1 cellular context compared by ENCODE assay signal in genomic region chr2:27890146-27891062, GRCh38.
TF ChIP-seq lines count a peak whose summit lies in the region.

Gene BABAM2, plus strand, starts transcription at chr2:27890729. Its CDS starts 3,828 bp downstream, at chr2:27894557.
Gene RBKS, minus strand, starts transcription at chr2:27890387. Its CDS starts 42 bp downstream, at chr2:27890345.

TF ChIP-seq in H1, 55 proteins besides CTCF, POLR2A, EP300 and RAD21 (continued from another document):
- TF ChIP-seq E2F6 (IDR thresholded peaks at IDR 0.05) (no peak), SP2 (IDR thresholded peaks at IDR 0.05; ENCODE audit: low read length) (no peak), RBBP5 (IDR thresholded peaks at IDR 0.05; ENCODE audit: borderline replicate concordance, low read depth, low read length) (no peak; the same call in 1 of the 2 replicates), SRF (IDR thresholded peaks at IDR 0.05; ENCODE audit: low read depth, low read length) (no peak), TEAD4 (IDR thresholded peaks at IDR 0.05; ENCODE audit: low read depth, low read length) (no peak), EGR1 (IDR thresholded peaks at IDR 0.05; ENCODE audit: borderline replicate concordance, low read depth, low read length) (peak; percentile 98), SP4 (IDR thresholded peaks at IDR 0.05; ENCODE audit: low read length) (peak; percentile 99), FOSL1 (IDR thresholded peaks at IDR 0.05; ENCODE audit: insufficient read depth, low read depth, low read length) (no peak), CHD1 (IDR thresholded peaks at IDR 0.05; ENCODE audit: low read depth, low read length) (no peak), ATF2 (IDR thresholded peaks at IDR 0.05; ENCODE audit: low read length) (peak; percentile 43; the same call in 1 of the 2 replicates), RXRA (IDR thresholded peaks at IDR 0.05; ENCODE audit: insufficient read depth, low read depth, low read length) (peak; percentile 99), POU5F1 (IDR thresholded peaks at IDR 0.05; ENCODE audit: low read depth, low read length) (no peak), CHD2 (IDR thresholded peaks at IDR 0.05; ENCODE audit: low read length) (peak; percentile 60), CEBPB (IDR thresholded peaks at IDR 0.05; ENCODE audit: low read depth, low read length) (no peak), ATF3 (IDR thresholded peaks at IDR 0.05; ENCODE audit: insufficient read depth, low read depth, low read length) (no peak), TBP (IDR thresholded peaks at IDR 0.05; ENCODE audit: low read depth, low read length) (peak; percentile 12), SIX5 (IDR thresholded peaks at IDR 0.05; ENCODE audit: low read depth, low read length) (no peak), GTF2F1 (IDR thresholded peaks at IDR 0.05; ENCODE audit: borderline replicate concordance, low read depth, low read length) (no peak), TAF7 (optimal IDR thresholded peaks at IDR 0.05; ENCODE audit: borderline replicate concordance, low read depth, low read length) (peak; percentile 62), ASH2L (IDR thresholded peaks at IDR 0.05; ENCODE audit: low read length) (peak; percentile 78), SUZ12 (IDR thresholded peaks at IDR 0.05; ENCODE audit: low read length) (no peak), BCL11A (IDR thresholded peaks at IDR 0.05; ENCODE audit: low read depth in 2 of 2, low read length in 2 of 2) (no peak), NANOG (IDR thresholded peaks at IDR 0.05; ENCODE audit: insufficient read depth, low read depth, low read length, poor library complexity, severe bottlenecking) (no peak), TAF1 (IDR thresholded peaks at IDR 0.05; ENCODE audit: low read depth, low read length) (peak; percentile 72), YY1 (IDR thresholded peaks at IDR 0.05; ENCODE audit: low read depth, low read length) (peak; percentile 68; the same call in 1 of the 2 replicates), CBX5 (IDR thresholded peaks at IDR 0.05; ENCODE audit: low read depth, low read length) (no peak), JUN (IDR thresholded peaks at IDR 0.05; ENCODE audit: low read depth, low read length) (no peak), USF2 (IDR thresholded peaks at IDR 0.05; ENCODE audit: low read length) (no peak), BRCA1 (IDR thresholded peaks at IDR 0.05; ENCODE audit: low read depth, low read length) (no peak), MAX (IDR thresholded peaks at IDR 0.05) (peak; percentile 27), HDAC6 (IDR thresholded peaks at IDR 0.05; ENCODE audit: low read depth, low read length) (no peak), HDAC2 (IDR thresholded peaks at IDR 0.05; ENCODE audit: borderline replicate concordance in 1 of 2, low read depth in 2 of 2, low read length in 2 of 2) (peak; percentile 5 to 68; a peak in 2 of 4 replicates), KDM1A (IDR thresholded peaks at IDR 0.05; ENCODE audit: borderline replicate concordance, low read length) (no peak), SIRT6 (IDR thresholded peaks at IDR 0.05; ENCODE audit: low read length) (no peak), SAP30 (IDR thresholded peaks at IDR 0.05; ENCODE audit: insufficient read depth, insufficient replicate concordance, low read length) (peak; percentile 99), BACH1 (IDR thresholded peaks at IDR 0.05; ENCODE audit: low read length) (no peak), PHF8 (conservative IDR thresholded peaks at IDR 0.05; ENCODE audit: low read depth, low read length) (peak; percentile 82), JUND (IDR thresholded peaks at IDR 0.05; ENCODE audit: low read length) (no peak), NRF1 (IDR thresholded peaks at IDR 0.05; ENCODE audit: low read depth, low read length) (peak; percentile 49), GABPA (IDR thresholded peaks at IDR 0.05; ENCODE audit: borderline replicate concordance, insufficient read depth, low read length) (no peak), SP1 (IDR thresholded peaks at IDR 0.05; ENCODE audit: low read depth, low read length) (peak; percentile 17; the same call in 1 of the 2 replicates), RNF2 (IDR thresholded peaks at IDR 0.05; ENCODE audit: borderline replicate concordance, low read depth, low read length, missing control alignments, poor library complexity, severe bottlenecking) (no peak), POLR2AphosphoS5 (IDR thresholded peaks at IDR 0.05; ENCODE audit: low read depth, low read length) (peak; percentile 66), CHD7 (IDR thresholded peaks at IDR 0.05; ENCODE audit: insufficient replicate concordance, low read length) (no peak), EZH2 (IDR thresholded peaks at IDR 0.05; ENCODE audit: low read depth, low read length, severe bottlenecking) (no peak), TCF12 (IDR thresholded peaks at IDR 0.05; ENCODE audit: low read depth, low read length) (no peak), MAFK (IDR thresholded peaks at IDR 0.05; ENCODE audit: low read depth, low read length) (no peak), ZNF274 (IDR thresholded peaks at IDR 0.05; ENCODE audit: borderline replicate concordance, extremely low read depth, low read length) (no peak), SIN3A (conservative IDR thresholded peaks at IDR 0.05 in 1 of 2, IDR thresholded peaks at IDR 0.05 in 1 of 2; ENCODE audit: low read depth in 1 of 2, low read length in 2 of 2) (peak; percentile 97 to 98), CBX8 (IDR thresholded peaks at IDR 0.05; ENCODE audit: borderline replicate concordance, low read depth, low read length) (no peak), CREB1 (IDR thresholded peaks at IDR 0.05) (0 out of 2 replicates have a peak, but pooled peaks have one; percentile 33), KDM4A (IDR thresholded peaks at IDR 0.05; ENCODE audit: low read depth, low read length, severe bottlenecking) (peak; percentile 76), KDM5A (IDR thresholded peaks at IDR 0.05; ENCODE audit: low read length) (no peak)
